15 cellular contexts compared by ENCODE assay signal in the genomic region with DNA sequence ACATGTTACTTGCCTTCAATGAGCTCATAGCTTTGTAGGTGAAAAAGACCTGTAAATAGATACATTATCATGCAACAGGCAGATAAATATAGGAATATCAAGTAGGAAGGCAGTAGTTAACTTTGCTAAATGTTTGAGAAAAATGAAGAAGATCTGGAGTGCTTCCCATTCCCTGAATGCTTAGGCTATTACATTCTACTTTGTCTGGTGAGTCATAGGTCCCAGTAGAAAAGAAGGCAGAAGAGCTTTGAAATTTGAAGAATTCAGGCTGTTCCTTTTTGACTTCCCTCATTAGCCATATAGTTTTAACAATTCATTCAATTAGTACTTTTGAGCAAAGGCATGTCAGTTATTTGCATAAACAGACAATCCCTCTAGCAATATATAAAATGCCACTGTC.
A peak's percentile ranks its signal among the peaks of the same experiment; 100 is the strongest.
DNase-seq lines count a peak whose midpoint lies in the region; ATAC-seq lines count a peak whose summit lies in the region.
"Had no signal": no experiment of that assay in that cellular context is flagged by ENCODE, and none has a peak within 500 bp of the region (broad histone marks: within the 10 kb centered on the region; RNA-seq: fewer than 3 reads in every experiment).

No MANE protein-coding gene starts in this region.

- ATAC-seq in stimulated activated naive CD8-positive, alpha-beta T cell treated with anti-CD3 and anti-CD28 coated beads, Interleukin-15, amount 100 ng/mL, for 72 hours, result no peak
- ATAC-seq in HG03439 (IDR thresholded peaks at IDR 0.05; ENCODE audit: unreplicated experiment) (no peak), HG03025 (IDR thresholded peaks at IDR 0.05; ENCODE audit: low FRiP score, unreplicated experiment) (no peak)

- no peaks in the 10 kb centered on the region for H3K27me3 ChIP-seq in HUES64 (ENCODE audit: insufficient read depth, low read length)
- no peaks in the 10 kb centered on the region for H3K27me3 ChIP-seq in mesenchymal stem cell (ENCODE audit: control insufficient read depth in 1 of 2, insufficient read depth in 1 of 2, low read length in 2 of 2)

- peaks cover 0 to 13% of the 10 kb centered on the region in 2 donors for H3K9me3 Mint-ChIP-seq in stimulated activated naive CD8-positive, alpha-beta T cell treated with anti-CD3 and anti-CD28 coated beads, Interleukin-15, amount 100 ng/mL, for 72 hours
- H3K9me3 Mint-ChIP-seq: type B pancreatic cell had no signal

- H2BK15ac ChIP-seq in mesenchymal stem cell (ENCODE audit: low read depth, poor library complexity, severe bottlenecking), result no peak overlapping the region

- H3K27ac Mint-ChIP-seq in stimulated activated naive CD8-positive, alpha-beta T cell treated with anti-CD3 and anti-CD28 coated beads, Interleukin-15, amount 100 ng/mL, for 72 hours, result no peak overlapping the region
- H3K27ac Mint-ChIP-seq: IgD-negative memory B cell, type B pancreatic cell had no signal

- H3K4me3 Mint-ChIP-seq in stimulated activated naive CD8-positive, alpha-beta T cell treated with anti-CD3 and anti-CD28 coated beads, Interleukin-15, amount 100 ng/mL, for 72 hours, result no peak overlapping the region
- H3K4me3 Mint-ChIP-seq: IgD-negative memory B cell, type B pancreatic cell had no signal

- H3K27ac ChIP-seq in HUES64 (ENCODE audit: low read depth, low read length), result peak overlapping the region; percentile 70
- H3K27ac ChIP-seq in mesenchymal stem cell (ENCODE audit: low read length, poor library complexity, severe bottlenecking), result peak overlapping the region; percentile 32

- H3K36me3 ChIP-seq in HUES64 (ENCODE audit: insufficient read depth, low read length) (no peaks in the 10 kb centered on the region), mesenchymal stem cell (ENCODE audit: control insufficient read depth in 1 of 2, insufficient read depth in 2 of 2, low read depth in 1 of 2, low read length in 2 of 2) (no peaks in the 10 kb centered on the region)

- no peaks in the 10 kb centered on the region for H3K79me1 ChIP-seq in mesenchymal stem cell (replicated peaks; ENCODE audit: low read length, poor library complexity, severe bottlenecking)

- no peak overlapping the region for H4K8ac ChIP-seq in mesenchymal stem cell (ENCODE audit: low read length)

- H3K4me1 Mint-ChIP-seq in stimulated activated naive CD8-positive, alpha-beta T cell treated with anti-CD3 and anti-CD28 coated beads, Interleukin-15, amount 100 ng/mL, for 72 hours, result no peaks in the 10 kb centered on the region
- H3K4me1 Mint-ChIP-seq: IgD-negative memory B cell had no signal

- H2AFZ ChIP-seq in mesenchymal stem cell (ENCODE audit: low read depth, low read length), result no peak overlapping the region

- H2BK12ac ChIP-seq in mesenchymal stem cell (ENCODE audit: low read length in 2 of 2), result no peak overlapping the region

- no peaks in the 10 kb centered on the region for H3K9me3 ChIP-seq in HUES64 (ENCODE audit: insufficient read depth, low read depth, low read length)
- no peaks in the 10 kb centered on the region for H3K9me3 ChIP-seq in mesenchymal stem cell (ENCODE audit: control insufficient read depth, low read length)

- in situ Hi-C loops in ACHN (cut with HindIII; ENCODE audit: low pct_ligation_motif_present, low pct_unique_long_range_greater_than_20kb, low sequenced_read_pairs), result no loop called here

- H3K9ac ChIP-seq in HUES64 (ENCODE audit: low read depth, low read length) (no peak overlapping the region), mesenchymal stem cell (ENCODE audit: low read length) (no peak overlapping the region)

- no peak overlapping the region for H4K91ac ChIP-seq in mesenchymal stem cell (ENCODE audit: low read length)

- no peak overlapping the region for H2BK5ac ChIP-seq in mesenchymal stem cell (ENCODE audit: low read depth, low read length, poor library complexity, severe bottlenecking)

- no peak overlapping the region for H3K4me2 ChIP-seq in mesenchymal stem cell (ENCODE audit: low read length, poor library complexity, severe bottlenecking)

- no peak overlapping the region for H3K23ac ChIP-seq in mesenchymal stem cell (ENCODE audit: low read length in 2 of 2)

- no peak overlapping the region for H3K18ac ChIP-seq in mesenchymal stem cell (ENCODE audit: low read depth in 1 of 2, low read length in 2 of 2)

- H3K4me1 ChIP-seq in HUES64 (ENCODE audit: insufficient read depth, low read length) (peaks cover 24% of the 10 kb centered on the region), mesenchymal stem cell (ENCODE audit: control insufficient read depth, insufficient read depth, low read depth, low read length) (peaks cover 2% of the 10 kb centered on the region)

- no peak overlapping the region for H3K4ac ChIP-seq in mesenchymal stem cell (ENCODE audit: low read depth in 1 of 2, low read length in 2 of 2)

- H3K27me3 Mint-ChIP-seq in stimulated activated naive CD8-positive, alpha-beta T cell treated with anti-CD3 and anti-CD28 coated beads, Interleukin-15, amount 100 ng/mL, for 72 hours, result no peaks in the 10 kb centered on the region
- H3K27me3 Mint-ChIP-seq: IgD-negative memory B cell, type B pancreatic cell had no signal

- H3K4me3 ChIP-seq in HUES64 (ENCODE audit: low read length) (no peak overlapping the region), mesenchymal stem cell (ENCODE audit: insufficient read depth in 1 of 2, low read depth in 1 of 2, low read length in 2 of 2) (no peak overlapping the region)

- DNase-seq in ACHN (peak; percentile 68), dedifferentiated amniotic fluid mesenchymal stem cell (ENCODE audit: extremely low spot score) (peak; percentile 52), mesenchymal stem cell (peak; percentile 60), mucosa of gallbladder (ENCODE audit: low spot score) (no peak)
- DNase-seq in stimulated activated naive CD8-positive, alpha-beta T cell treated with anti-CD3 and anti-CD28 coated beads, Interleukin-15, amount 100 ng/mL, for 72 hours, result no peak
- DNase-seq: activated naive CD4-positive, alpha-beta T cell treated with anti-CD3 and anti-CD28 coated beads, Interleukin-2, amount 50 U/mL, for 16 hours; cortex of kidney; GOT3; NCI-H1436 treated with DMSO at 0.1 percent for 48 hours; NCI-H526 had no signal

- no peak overlapping the region for H2BK120ac ChIP-seq in mesenchymal stem cell (ENCODE audit: low read depth, low read length)

- H2AK5ac ChIP-seq in mesenchymal stem cell (ENCODE audit: low read length, severe bottlenecking), result no peak overlapping the region

- H3K14ac ChIP-seq in mesenchymal stem cell (ENCODE audit: low read length in 2 of 2), result no peak overlapping the region

Comparison
In these comparisons a context has a peak if more than half of its experiments do, and no peak if none do; other contexts are left out.
1. DNase-seq: peak in ACHN (single experiment), dedifferentiated amniotic fluid mesenchymal stem cell (single experiment) and mesenchymal stem cell (single experiment); none in stimulated activated naive CD8-positive, alpha-beta T cell treated with anti-CD3 and anti-CD28 coated beads, Interleukin-15, amount 100 ng/mL, for 72 hours (0 of 2) and mucosa of gallbladder (single experiment).